In the genomic region with DNA sequence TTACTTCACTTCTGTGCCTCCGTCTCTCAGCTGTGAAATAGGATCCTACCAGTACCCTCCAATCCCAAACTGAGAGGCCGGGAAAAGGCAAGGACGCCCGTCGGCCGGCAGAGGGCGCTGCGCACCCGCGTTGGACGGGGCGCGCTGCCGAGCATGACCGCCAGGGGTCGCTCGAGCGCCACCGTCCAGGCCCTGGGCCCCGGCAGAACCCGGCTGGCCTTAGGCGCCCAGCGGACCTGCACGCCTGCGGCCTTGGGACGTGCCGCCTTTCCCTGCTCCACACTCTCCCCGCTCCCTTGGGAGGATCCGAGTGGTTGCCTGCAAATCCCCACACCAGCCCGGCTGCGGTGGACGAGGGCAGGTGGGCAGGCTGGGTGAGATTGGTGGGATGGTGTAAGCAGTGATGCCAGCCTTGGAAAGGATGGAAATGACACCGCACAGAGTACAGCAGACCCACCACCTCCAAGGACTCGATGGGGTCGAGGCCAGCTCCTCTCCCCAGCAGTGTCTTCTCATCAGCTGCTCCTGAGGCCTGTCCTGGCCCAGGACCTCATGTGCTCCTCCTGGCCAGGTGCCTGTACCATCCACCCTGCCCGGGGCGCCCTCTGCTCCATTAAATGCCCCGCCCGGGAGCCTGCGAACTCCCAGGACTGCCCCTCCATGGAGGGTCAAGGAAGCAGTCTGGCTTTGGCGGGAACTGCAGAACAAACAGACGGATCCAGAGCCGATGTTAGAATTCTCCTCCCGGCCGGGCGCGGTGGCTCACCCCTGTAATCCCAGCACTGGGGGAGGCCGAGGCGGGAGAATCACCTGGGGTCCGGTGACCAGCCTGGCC, we compare ENCODE assay signal across 1 cellular context.
TF ChIP-seq lines count a peak whose summit lies in the region.

No MANE protein-coding gene starts in this region.

TF ChIP-seq in HepG2, 621 proteins besides CTCF, POLR2A, EP300 and RAD21 (continued from another document and continues in another):
- TF ChIP-seq, protein P1, sequence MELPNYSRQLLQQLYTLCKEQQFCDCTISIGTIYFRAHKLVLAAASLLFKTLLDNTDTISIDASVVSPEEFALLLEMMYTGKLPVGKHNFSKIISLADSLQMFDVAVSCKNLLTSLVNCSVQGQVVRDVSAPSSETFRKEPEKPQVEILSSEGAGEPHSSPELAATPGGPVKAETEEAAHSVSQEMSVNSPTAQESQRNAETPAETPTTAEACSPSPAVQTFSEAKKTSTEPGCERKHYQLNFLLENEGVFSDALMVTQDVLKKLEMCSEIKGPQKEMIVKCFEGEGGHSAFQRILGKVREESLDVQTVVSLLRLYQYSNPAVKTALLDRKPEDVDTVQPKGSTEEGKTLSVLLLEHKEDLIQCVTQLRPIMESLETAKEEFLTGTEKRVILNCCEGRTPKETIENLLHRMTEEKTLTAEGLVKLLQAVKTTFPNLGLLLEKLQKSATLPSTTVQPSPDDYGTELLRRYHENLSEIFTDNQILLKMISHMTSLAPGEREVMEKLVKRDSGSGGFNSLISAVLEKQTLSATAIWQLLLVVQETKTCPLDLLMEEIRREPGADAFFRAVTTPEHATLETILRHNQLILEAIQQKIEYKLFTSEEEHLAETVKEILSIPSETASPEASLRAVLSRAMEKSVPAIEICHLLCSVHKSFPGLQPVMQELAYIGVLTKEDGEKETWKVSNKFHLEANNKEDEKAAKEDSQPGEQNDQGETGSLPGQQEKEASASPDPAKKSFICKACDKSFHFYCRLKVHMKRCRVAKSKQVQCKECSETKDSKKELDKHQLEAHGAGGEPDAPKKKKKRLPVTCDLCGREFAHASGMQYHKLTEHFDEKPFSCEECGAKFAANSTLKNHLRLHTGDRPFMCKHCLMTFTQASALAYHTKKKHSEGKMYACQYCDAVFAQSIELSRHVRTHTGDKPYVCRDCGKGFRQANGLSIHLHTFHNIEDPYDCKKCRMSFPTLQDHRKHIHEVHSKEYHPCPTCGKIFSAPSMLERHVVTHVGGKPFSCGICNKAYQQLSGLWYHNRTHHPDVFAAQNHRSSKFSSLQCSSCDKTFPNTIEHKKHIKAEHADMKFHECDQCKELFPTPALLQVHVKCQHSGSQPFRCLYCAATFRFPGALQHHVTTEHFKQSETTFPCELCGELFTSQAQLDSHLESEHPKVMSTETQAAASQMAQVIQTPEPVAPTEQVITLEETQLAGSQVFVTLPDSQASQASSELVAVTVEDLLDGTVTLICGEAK (IDR thresholded peaks at IDR 0.05), result no peak
- TF ChIP-seq, protein P1 (CRISPR knock-in tag; IDR thresholded peaks at IDR 0.05), result no peak
- TF ChIP-seq, protein P2, sequence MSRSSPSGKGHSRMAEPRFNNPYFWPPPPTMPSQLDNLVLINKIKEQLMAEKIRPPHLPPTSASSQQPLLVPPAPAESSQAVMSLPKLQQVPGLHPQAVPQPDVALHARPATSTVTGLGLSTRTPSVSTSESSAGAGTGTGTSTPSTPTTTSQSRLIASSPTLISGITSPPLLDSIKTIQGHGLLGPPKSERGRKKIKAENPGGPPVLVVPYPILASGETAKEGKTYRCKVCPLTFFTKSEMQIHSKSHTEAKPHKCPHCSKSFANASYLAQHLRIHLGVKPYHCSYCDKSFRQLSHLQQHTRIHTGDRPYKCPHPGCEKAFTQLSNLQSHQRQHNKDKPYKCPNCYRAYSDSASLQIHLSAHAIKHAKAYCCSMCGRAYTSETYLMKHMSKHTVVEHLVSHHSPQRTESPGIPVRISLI (CRISPR knock-in tag; IDR thresholded peaks at IDR 0.05; ENCODE audit: borderline replicate concordance), result peak; percentile 56; the same call in 1 of the 2 replicates
- TF ChIP-seq NFATC3 (CRISPR knock-in tag; IDR thresholded peaks at IDR 0.05) (peak; percentile 53; the same call in 1 of the 2 replicates), ARNT2 (CRISPR knock-in tag; IDR thresholded peaks at IDR 0.05; ENCODE audit: low read depth) (peak; percentile 65; the same call in 1 of the 2 replicates), ZMYM2 (CRISPR knock-in tag; IDR thresholded peaks at IDR 0.05) (no peak), ZNF775 (CRISPR knock-in tag; IDR thresholded peaks at IDR 0.05; ENCODE audit: borderline replicate concordance) (no peak), ZSCAN12 (CRISPR knock-in tag; IDR thresholded peaks at IDR 0.05) (no peak), SSRP1 (CRISPR knock-in tag; IDR thresholded peaks at IDR 0.05) (no peak), MTF2 (CRISPR knock-in tag; IDR thresholded peaks at IDR 0.05; ENCODE audit: borderline replicate concordance) (0 out of 2 replicates have a peak, but pooled peaks have one; percentile 73), MXI1 (IDR thresholded peaks at IDR 0.05; ENCODE audit: borderline replicate concordance, low read depth, low read length) (peak; percentile 54; the same call in 1 of the 3 replicates), ETV6 (CRISPR knock-in tag; conservative IDR thresholded peaks at IDR 0.05) (peak; percentile 31; the same call in 1 of the 2 replicates), ZNF547 (CRISPR knock-in tag; IDR thresholded peaks at IDR 0.05) (peak; percentile 84), SMAD1 (CRISPR knock-in tag; IDR thresholded peaks at IDR 0.05; ENCODE audit: borderline replicate concordance, low read depth) (no peak), FIP1L1 (IDR thresholded peaks at IDR 0.05; ENCODE audit: borderline replicate concordance, insufficient read depth, low read depth, low read length) (no peak), NRL (CRISPR knock-in tag; IDR thresholded peaks at IDR 0.05; ENCODE audit: borderline replicate concordance) (peak; percentile 61; the same call in 1 of the 2 replicates), SP1 (IDR thresholded peaks at IDR 0.05) (no peak), SP1 (CRISPR knock-in tag; IDR thresholded peaks at IDR 0.05) (peak; percentile 13; the same call in 1 of the 2 replicates), ZNF747 (CRISPR knock-in tag; IDR thresholded peaks at IDR 0.05; ENCODE audit: borderline replicate concordance) (0 out of 2 replicates have a peak, but pooled peaks have one; percentile 59), GATA4 (IDR thresholded peaks at IDR 0.05; ENCODE audit: borderline replicate concordance, low read depth) (no peak), ZNF326 (CRISPR knock-in tag; IDR thresholded peaks at IDR 0.05; ENCODE audit: borderline replicate concordance) (no peak), ZNF451 (CRISPR knock-in tag; IDR thresholded peaks at IDR 0.05) (0 out of 2 replicates have a peak, but pooled peaks have one; percentile 35), ZNF121 (CRISPR knock-in tag; IDR thresholded peaks at IDR 0.05) (0 out of 2 replicates have a peak, but pooled peaks have one; percentile 36), CEBPB (IDR thresholded peaks at IDR 0.05; ENCODE audit: borderline replicate concordance, low read depth, low read length) (no peak), STAT5B (CRISPR knock-in tag; IDR thresholded peaks at IDR 0.05) (no peak), ZNF788 (CRISPR knock-in tag; IDR thresholded peaks at IDR 0.05; ENCODE audit: borderline replicate concordance) (peak; percentile 24; the same call in 1 of the 2 replicates), ZMAT3 (CRISPR knock-in tag; conservative IDR thresholded peaks at IDR 0.05) (no peak), PHB2 (IDR thresholded peaks at IDR 0.05; ENCODE audit: partially characterized antibody) (no peak), ERF (CRISPR knock-in tag; IDR thresholded peaks at IDR 0.05) (peak; percentile 73; the same call in 1 of the 2 replicates), ZNF484 (CRISPR knock-in tag; IDR thresholded peaks at IDR 0.05; ENCODE audit: borderline replicate concordance, low read depth) (no peak), FOXK1 (CRISPR knock-in tag; IDR thresholded peaks at IDR 0.05; ENCODE audit: borderline replicate concordance, low read depth) (peak; percentile 66; the same call in 1 of the 2 replicates), ZSCAN31 (CRISPR knock-in tag; IDR thresholded peaks at IDR 0.05; ENCODE audit: low read depth) (no peak), MAFG (CRISPR knock-in tag; IDR thresholded peaks at IDR 0.05) (no peak), ZNF264 (CRISPR knock-in tag; IDR thresholded peaks at IDR 0.05) (no peak)
- TF ChIP-seq, protein P3, sequence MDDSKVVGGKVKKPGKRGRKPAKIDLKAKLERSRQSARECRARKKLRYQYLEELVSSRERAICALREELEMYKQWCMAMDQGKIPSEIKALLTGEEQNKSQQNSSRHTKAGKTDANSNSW (CRISPR knock-in tag; IDR thresholded peaks at IDR 0.05; ENCODE audit: borderline replicate concordance), result no peak
- TF ChIP-seq, protein P4, sequence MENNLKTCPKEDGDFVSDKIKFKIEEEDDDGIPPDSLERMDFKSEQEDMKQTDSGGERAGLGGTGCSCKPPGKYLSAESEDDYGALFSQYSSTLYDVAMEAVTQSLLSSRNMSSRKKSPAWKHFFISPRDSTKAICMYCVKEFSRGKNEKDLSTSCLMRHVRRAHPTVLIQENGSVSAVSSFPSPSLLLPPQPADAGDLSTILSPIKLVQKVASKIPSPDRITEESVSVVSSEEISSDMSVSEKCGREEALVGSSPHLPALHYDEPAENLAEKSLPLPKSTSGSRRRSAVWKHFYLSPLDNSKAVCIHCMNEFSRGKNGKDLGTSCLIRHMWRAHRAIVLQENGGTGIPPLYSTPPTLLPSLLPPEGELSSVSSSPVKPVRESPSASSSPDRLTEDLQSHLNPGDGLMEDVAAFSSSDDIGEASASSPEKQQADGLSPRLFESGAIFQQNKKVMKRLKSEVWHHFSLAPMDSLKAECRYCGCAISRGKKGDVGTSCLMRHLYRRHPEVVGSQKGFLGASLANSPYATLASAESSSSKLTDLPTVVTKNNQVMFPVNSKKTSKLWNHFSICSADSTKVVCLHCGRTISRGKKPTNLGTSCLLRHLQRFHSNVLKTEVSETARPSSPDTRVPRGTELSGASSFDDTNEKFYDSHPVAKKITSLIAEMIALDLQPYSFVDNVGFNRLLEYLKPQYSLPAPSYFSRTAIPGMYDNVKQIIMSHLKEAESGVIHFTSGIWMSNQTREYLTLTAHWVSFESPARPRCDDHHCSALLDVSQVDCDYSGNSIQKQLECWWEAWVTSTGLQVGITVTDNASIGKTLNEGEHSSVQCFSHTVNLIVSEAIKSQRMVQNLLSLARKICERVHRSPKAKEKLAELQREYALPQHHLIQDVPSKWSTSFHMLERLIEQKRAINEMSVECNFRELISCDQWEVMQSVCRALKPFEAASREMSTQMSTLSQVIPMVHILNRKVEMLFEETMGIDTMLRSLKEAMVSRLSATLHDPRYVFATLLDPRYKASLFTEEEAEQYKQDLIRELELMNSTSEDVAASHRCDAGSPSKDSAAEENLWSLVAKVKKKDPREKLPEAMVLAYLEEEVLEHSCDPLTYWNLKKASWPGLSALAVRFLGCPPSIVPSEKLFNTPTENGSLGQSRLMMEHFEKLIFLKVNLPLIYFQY (CRISPR knock-in tag; IDR thresholded peaks at IDR 0.05; ENCODE audit: borderline replicate concordance), result peak; percentile 54; the same call in 1 of the 2 replicates
- TF ChIP-seq, protein P5, sequence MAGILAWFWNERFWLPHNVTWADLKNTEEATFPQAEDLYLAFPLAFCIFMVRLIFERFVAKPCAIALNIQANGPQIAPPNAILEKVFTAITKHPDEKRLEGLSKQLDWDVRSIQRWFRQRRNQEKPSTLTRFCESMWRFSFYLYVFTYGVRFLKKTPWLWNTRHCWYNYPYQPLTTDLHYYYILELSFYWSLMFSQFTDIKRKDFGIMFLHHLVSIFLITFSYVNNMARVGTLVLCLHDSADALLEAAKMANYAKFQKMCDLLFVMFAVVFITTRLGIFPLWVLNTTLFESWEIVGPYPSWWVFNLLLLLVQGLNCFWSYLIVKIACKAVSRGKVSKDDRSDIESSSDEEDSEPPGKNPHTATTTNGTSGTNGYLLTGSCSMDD (CRISPR knock-in tag; IDR thresholded peaks at IDR 0.05), result no peak
- TF ChIP-seq, protein P6, sequence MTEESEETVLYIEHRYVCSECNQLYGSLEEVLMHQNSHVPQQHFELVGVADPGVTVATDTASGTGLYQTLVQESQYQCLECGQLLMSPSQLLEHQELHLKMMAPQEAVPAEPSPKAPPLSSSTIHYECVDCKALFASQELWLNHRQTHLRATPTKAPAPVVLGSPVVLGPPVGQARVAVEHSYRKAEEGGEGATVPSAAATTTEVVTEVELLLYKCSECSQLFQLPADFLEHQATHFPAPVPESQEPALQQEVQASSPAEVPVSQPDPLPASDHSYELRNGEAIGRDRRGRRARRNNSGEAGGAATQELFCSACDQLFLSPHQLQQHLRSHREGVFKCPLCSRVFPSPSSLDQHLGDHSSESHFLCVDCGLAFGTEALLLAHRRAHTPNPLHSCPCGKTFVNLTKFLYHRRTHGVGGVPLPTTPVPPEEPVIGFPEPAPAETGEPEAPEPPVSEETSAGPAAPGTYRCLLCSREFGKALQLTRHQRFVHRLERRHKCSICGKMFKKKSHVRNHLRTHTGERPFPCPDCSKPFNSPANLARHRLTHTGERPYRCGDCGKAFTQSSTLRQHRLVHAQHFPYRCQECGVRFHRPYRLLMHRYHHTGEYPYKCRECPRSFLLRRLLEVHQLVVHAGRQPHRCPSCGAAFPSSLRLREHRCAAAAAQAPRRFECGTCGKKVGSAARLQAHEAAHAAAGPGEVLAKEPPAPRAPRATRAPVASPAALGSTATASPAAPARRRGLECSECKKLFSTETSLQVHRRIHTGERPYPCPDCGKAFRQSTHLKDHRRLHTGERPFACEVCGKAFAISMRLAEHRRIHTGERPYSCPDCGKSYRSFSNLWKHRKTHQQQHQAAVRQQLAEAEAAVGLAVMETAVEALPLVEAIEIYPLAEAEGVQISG (CRISPR knock-in tag; IDR thresholded peaks at IDR 0.05), result peak; percentile 53; the same call in 1 of the 2 replicates
- TF ChIP-seq, protein P7, sequence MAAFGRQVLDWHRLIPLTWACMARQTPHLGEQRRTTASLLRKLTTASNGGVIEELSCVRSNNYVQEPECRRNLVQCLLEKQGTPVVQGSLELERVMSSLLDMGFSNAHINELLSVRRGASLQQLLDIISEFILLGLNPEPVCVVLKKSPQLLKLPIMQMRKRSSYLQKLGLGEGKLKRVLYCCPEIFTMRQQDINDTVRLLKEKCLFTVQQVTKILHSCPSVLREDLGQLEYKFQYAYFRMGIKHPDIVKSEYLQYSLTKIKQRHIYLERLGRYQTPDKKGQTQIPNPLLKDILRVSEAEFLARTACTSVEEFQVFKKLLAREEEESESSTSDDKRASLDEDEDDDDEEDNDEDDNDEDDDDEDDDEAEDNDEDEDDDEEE (CRISPR knock-in tag; IDR thresholded peaks at IDR 0.05), result no peak
